ENCODE assay signal across 19 cellular contexts in genomic region chr3:80970292-80970691, GRCh38.
DNase-seq lines count a peak whose midpoint lies in the region; ATAC-seq, FAIRE-seq and TF ChIP-seq lines count a peak whose summit lies in the region.
"Had no signal": no experiment of that assay in that cellular context is flagged by ENCODE, and none has a peak within 500 bp of the region (broad histone marks: within the 10 kb centered on the region; RNA-seq: fewer than 3 reads in every experiment).

No MANE protein-coding gene starts in this region.

- peaks cover 25% of the 10 kb centered on the region for H3K9me3 Mint-ChIP-seq in WTC11

- H3K27me3 ChIP-seq in pancreas: no peaks in the 10 kb centered on the region

- no peak overlapping the region for H3K27ac Mint-ChIP-seq in WTC11
- H3K27ac Mint-ChIP-seq: CD4-positive, alpha-beta memory T cell; HFFc6 had no signal

- H3K4me1 ChIP-seq in pancreas: no peaks in the 10 kb centered on the region
- H3K4me1 ChIP-seq: HAP-1 had no signal

- FAIRE-seq in pancreas (lab: Jason Lieb, UNC): peak; percentile 75
- FAIRE-seq: GM12892, H54 had no signal

- no peak overlapping the region for H3K4me3 Mint-ChIP-seq in WTC11
- H3K4me3 Mint-ChIP-seq: CD4-positive, alpha-beta memory T cell; HFFc6 had no signal

- ATAC-seq in WTC11 (no peak), pancreas (no peak)

- CTCF ChIA-PET in WTC11 (lab: Charles Lee): no interaction called here

- no peak overlapping the region for H3K4me3 ChIP-seq in pancreas
- H3K4me3 ChIP-seq: HAP-1 had no signal

- DNase-seq in NCI-H526 (lab: John Stamatoyannopoulos, UW) (peak; percentile 5 to 23), NCI-H526 treated with DMSO at 0.1 percent for 48 hours (lab: John Stamatoyannopoulos, UW) (no peak), WTC11 (ENCODE audit: low spot score) (no peak), pancreas (no peak), 8988T (no peak)
- no peak for DNase-seq in activated CD4-positive, alpha-beta T cell treated with anti-CD3 and anti-CD28 coated beads for 4 hours
- DNase-seq in stimulated activated CD8-positive, alpha-beta memory T cell treated with anti-CD3 and anti-CD28 coated beads, Interleukin-4, amount 100 ng/mL, for 48 hours: no peak
- DNase-seq: C1 segment of cervical spinal cord; Calu3; CD4-positive, alpha-beta memory T cell; COR-L47; DMS53; DMS79 treated with DMSO at 0.1 percent for 48 hours; GOT3; HFFc6 had no signal

- POLR2A ChIA-PET in WTC11 (lab: Charles Lee): no interaction called here

- H3K9me3 ChIP-seq in pancreas: no peaks in the 10 kb centered on the region
- H3K9me3 ChIP-seq: HAP-1 had no signal

- intact Hi-C loops in pancreas (cut with DNase I): no loop called here

- peaks cover 18% of the 10 kb centered on the region; the same call in 1 of the 2 replicates for H3K36me3 Mint-ChIP-seq in WTC11
- H3K36me3 Mint-ChIP-seq: CD4-positive, alpha-beta memory T cell had no signal

- H3K27me3 Mint-ChIP-seq in WTC11 (ENCODE audit: low read depth): no peaks in the 10 kb centered on the region
- H3K27me3 Mint-ChIP-seq: CD4-positive, alpha-beta memory T cell had no signal

- H3K27ac ChIP-seq in pancreas: no peak overlapping the region
- H3K27ac ChIP-seq: 22Rv1 had no signal

- peaks cover 4% of the 10 kb centered on the region; the same call in 1 of the 2 replicates for H3K4me1 Mint-ChIP-seq in WTC11
- H3K4me1 Mint-ChIP-seq: CD4-positive, alpha-beta memory T cell had no signal

- H3K36me3 ChIP-seq in pancreas: no peaks in the 10 kb centered on the region
- H3K36me3 ChIP-seq: HAP-1 had no signal

- no peak for TF ChIP-seq CTCF in WTC11 (IDR thresholded peaks at IDR 0.05)
- no peak for TF ChIP-seq CTCF in pancreas (IDR thresholded peaks at IDR 0.05)

- 47% methylated on average over 1 of the region's 1 CpG for WGBS in pancreas, 2 donors

TF ChIP-seq in WTC11, 78 proteins besides CTCF, POLR2A, EP300 and RAD21:
- TF ChIP-seq HMGA2 (CRISPR knock-in tag; IDR thresholded peaks at IDR 0.05): peak; percentile 95
- TF ChIP-seq HMGXB4 (CRISPR knock-in tag; IDR thresholded peaks at IDR 0.05): no peak
- TF ChIP-seq RELA (CRISPR knock-in tag; IDR thresholded peaks at IDR 0.05; ENCODE audit: borderline replicate concordance): no peak

Comparison
In these comparisons a context has a peak if more than half of its experiments do, and no peak if none do; other contexts are left out.
1. DNase-seq: peak in NCI-H526 (2 of 2); none in NCI-H526 treated with DMSO at 0.1 percent for 48 hours (single experiment), WTC11 (single experiment), pancreas (0 of 6), 8988T (single experiment), activated CD4-positive, alpha-beta T cell treated with anti-CD3 and anti-CD28 coated beads for 4 hours (0 of 2) and stimulated activated CD8-positive, alpha-beta memory T cell treated with anti-CD3 and anti-CD28 coated beads, Interleukin-4, amount 100 ng/mL, for 48 hours (single experiment).